12 cellular contexts compared by ENCODE assay signal in genomic region chr11:69683764-69684333, GRCh38. TPM values are rescaled to one million over a fixed set of nuclear protein-coding genes. Genes with fewer than 3 reads are reported as not detected.
DNase-seq lines count a peak whose midpoint lies in the region; ATAC-seq, FAIRE-seq and TF ChIP-seq lines count a peak whose summit lies in the region.
"Had no signal": no experiment of that assay in that cellular context is flagged by ENCODE, and none has a peak within 500 bp of the region (broad histone marks: within the 10 kb centered on the region; RNA-seq: fewer than 3 reads in every experiment).

No MANE protein-coding gene starts in this region.

- TF ChIP-seq CTCF in astrocyte (IDR thresholded peaks at IDR 0.05; ENCODE audit: insufficient read depth, low read depth, low read length) = peak; percentile 14
- peak; percentile 96 for TF ChIP-seq CTCF in HepG2 (CRISPR knock-in tag; IDR thresholded peaks at IDR 0.05)

- H3K9ac ChIP-seq in astrocyte (ENCODE audit: low read length) = no peak overlapping the region
- H3K9ac ChIP-seq in HepG2 (ENCODE audit: insufficient read depth, low read depth, low read length) = no peak overlapping the region

- in situ Hi-C loops in HepG2 (cut with HindIII; ENCODE audit: extremely low pct_ligation_motif_present, low pct_unique_long_range_greater_than_20kb) = no loop called here

- H3K36me3 Mint-ChIP-seq in astrocyte (ENCODE audit: low read depth, unreplicated experiment) = no peaks in the 10 kb centered on the region

- H3K9me3 Mint-ChIP-seq in astrocyte (ENCODE audit: unreplicated experiment) = peaks cover 1% of the 10 kb centered on the region

- intact Hi-C loops in HepG2 (cut with micrococcal nuclease; ENCODE audit: unreplicated experiment) = no loop called here

- H2AFZ ChIP-seq in astrocyte (ENCODE audit: low read depth, low read length) = no peak overlapping the region
- H2AFZ ChIP-seq in HepG2 (ENCODE audit: low read length) = no peak overlapping the region

- TF ChIP-seq POLR2A in HepG2 (IDR thresholded peaks at IDR 0.05; ENCODE audit: insufficient read depth in 1 of 2, low read depth in 2 of 2, low read length in 2 of 2) = no peak

- WGBS in HepG2 (ENCODE audit: low lambda C conversion rate) = 38% methylated on average over 5 of the region's 9 CpGs

- H3K27ac Mint-ChIP-seq in astrocyte (ENCODE audit: unreplicated experiment) = no peak overlapping the region

- H3K27me3 ChIP-seq in astrocyte (ENCODE audit: insufficient read depth, low read length) (no peaks in the 10 kb centered on the region), HepG2 (ENCODE audit: control insufficient read depth in 1 of 2, insufficient read depth in 2 of 2, low read length in 2 of 2) (peaks cover 0 to 5% of the 10 kb centered on the region in 2 experiments; a peak in 2 of 5 replicates)

- H3K27ac ChIP-seq in astrocyte (ENCODE audit: low read depth, low read length) (no peak overlapping the region), HepG2 (ENCODE audit: extremely low read length, insufficient read depth, low read length) (no peak overlapping the region)

- no peak overlapping the region for H3K4me3 Mint-ChIP-seq in astrocyte (ENCODE audit: unreplicated experiment)

- POLR2A ChIA-PET in HepG2 (lab: Yijun Ruan, JAX) = interaction anchor here (1.0 to 1.5 kb wide), 5 partner anchors 9 to 519 kb away, joined by 3 to 12 read pairs (median 3); partner anchors contain the start of genes FADD and LTO1

- H3K27me3 Mint-ChIP-seq in astrocyte (ENCODE audit: low read depth, unreplicated experiment) = peaks cover 2% of the 10 kb centered on the region

- H3K4me1 ChIP-seq in astrocyte (ENCODE audit: insufficient read depth, low read length) (no peaks in the 10 kb centered on the region), HepG2 (ENCODE audit: insufficient read depth, low read length) (peaks cover 50% of the 10 kb centered on the region)

- peak; percentile 76 for ATAC-seq in HepG2
- ATAC-seq in GM19452 (IDR thresholded peaks at IDR 0.05; ENCODE audit: unreplicated experiment) = no peak
- ATAC-seq in HG03378 (IDR thresholded peaks at IDR 0.05; ENCODE audit: unreplicated experiment) = no peak
- ATAC-seq in GM21360 (IDR thresholded peaks at IDR 0.05; ENCODE audit: unreplicated experiment) = no peak
- ATAC-seq: right cardiac atrium had no signal

- no peak for TF ChIP-seq EP300 in HepG2 (IDR thresholded peaks at IDR 0.05; ENCODE audit: low read depth in 2 of 2, low read length in 2 of 2)
- no peak for TF ChIP-seq EP300 in HepG2 (CRISPR knock-in tag; IDR thresholded peaks at IDR 0.05; ENCODE audit: borderline replicate concordance)

- no peaks in the 10 kb centered on the region for H4K20me1 ChIP-seq in astrocyte (ENCODE audit: insufficient read depth, low read length)
- H4K20me1 ChIP-seq in HepG2 (ENCODE audit: insufficient read depth, low read length) = no peaks in the 10 kb centered on the region

- H3K4me2 ChIP-seq in astrocyte (ENCODE audit: low read length) (no peak overlapping the region), HepG2 (ENCODE audit: low read depth, low read length) (no peak overlapping the region)

- TF ChIP-seq RAD21 in HepG2 (CRISPR knock-in tag; IDR thresholded peaks at IDR 0.05) = peak; percentile 87

- H3K36me3 ChIP-seq in astrocyte (ENCODE audit: insufficient read depth, low read length) (no peaks in the 10 kb centered on the region), HepG2 (replicated peaks in 1 of 2; ENCODE audit: control insufficient read depth in 1 of 2, insufficient read depth in 2 of 2, low read length in 2 of 2) (no peaks in the 10 kb centered on the region)

- H3K4me3 ChIP-seq in astrocyte (ENCODE audit: insufficient read depth, low read depth, low read length) (no peak overlapping the region), HepG2 (replicated peaks in 1 of 3; ENCODE audit: insufficient read depth in 1 of 3, low read depth in 2 of 3, low read length in 3 of 3) (no peak overlapping the region)

- CTCF ChIA-PET in HepG2 (lab: Yijun Ruan, JAX; ENCODE audit: low intra/inter-chr PET ratio, low total read pairs) = interaction anchor here (1.2 to 3.4 kb wide), 6 partner anchors 14 to 581 kb away, joined by 3 to 20 read pairs (median 10); partner anchors contain the start of gene CCND1

- no peak for FAIRE-seq in astrocyte (lab: Jason Lieb, UNC)
- FAIRE-seq in HepG2 (lab: Jason Lieb, UNC) = peak; percentile 56

- H3K9me3 ChIP-seq in astrocyte (ENCODE audit: insufficient read depth, low read depth, low read length) = no peaks in the 10 kb centered on the region
- no peaks in the 10 kb centered on the region for H3K9me3 ChIP-seq in HepG2 (ENCODE audit: low read length)

- H3K79me2 ChIP-seq in astrocyte (ENCODE audit: insufficient read depth, low read length) = no peaks in the 10 kb centered on the region
- H3K79me2 ChIP-seq in HepG2 (ENCODE audit: insufficient read depth, low read length) = no peaks in the 10 kb centered on the region

- peaks cover 3% of the 10 kb centered on the region for H3K4me1 Mint-ChIP-seq in astrocyte (ENCODE audit: low read depth, unreplicated experiment)

- DNase-seq in COLO668 (lab: John Stamatoyannopoulos, UW; ENCODE audit: unreplicated experiment) (peak; percentile 15), HK-2 (ENCODE audit: unreplicated experiment) (peak; percentile 8), astrocyte (ENCODE audit: low read depth) (no peak), HepG2 (ENCODE audit: low spot score) (peak; percentile 80)
- DNase-seq in activated naive CD4-positive, alpha-beta T cell (lab: John Stamatoyannopoulos, UW) = no peak
- DNase-seq: activated CD8-positive, alpha-beta memory T cell treated with anti-CD3 and anti-CD28 coated beads, Interleukin-2, amount 50 U/mL, for 4 hours had no signal

- no TSS peak for BruUV-seq in HepG2 (replicated peaks; lab: Mats Ljungman, UMichigan)

RNA-seq across cellular contexts. Expression of gene LTO1, which starts 8.7 kb away (rescaled TPM):
- total RNA-seq in astrocyte (17.6 and 20.0 TPM in 2 replicates), HepG2 (2016; rRNA removed; fragmentation: Illumina TruSeq; extraction: Trizol) (11.3 and 15.0 TPM in 2 replicates)
- 9.2 and 10.5 TPM in 2 replicates for total RNA-seq in HepG2 (2016; cell fraction: cytosol; rRNA removed; fragmentation: Illumina TruSeq; extraction: Trizol; ENCODE audit: low read depth)
- total RNA-seq in HepG2 (2016; cell fraction: insoluble cytoplasmic fraction; rRNA removed; fragmentation: Illumina TruSeq; extraction: Trizol) = 9.0 and 17.0 TPM in 2 replicates
- 11.5 and 13.4 TPM in 2 replicates for total RNA-seq in HepG2 (2016; cell fraction: membrane; rRNA removed; fragmentation: Illumina TruSeq; extraction: Trizol)
- total RNA-seq in HepG2 (2016; cell fraction: nucleus; rRNA removed; fragmentation: Illumina TruSeq; extraction: Trizol) = 17.6 and 20.5 TPM in 2 replicates
- 11.8 and 13.8 TPM in 2 replicates for polyA plus RNA-seq in HepG2 (2011; rRNA removed)
- polyA plus RNA-seq in HepG2 (2011; cell fraction: cytosol; rRNA removed) = 9.3 TPM in 2 replicates
- polyA plus RNA-seq in HepG2 (2011; cell fraction: nucleus; rRNA removed) = 32.0 and 35.0 TPM in 2 replicates
- 10.6 and 11.8 TPM in 2 replicates for polyA plus RNA-seq in HepG2 (2012)
- 5.3 and 6.8 TPM in 2 replicates for polyA plus RNA-seq in HepG2 (2016; cell fraction: cytosol; fragmentation: Illumina TruSeq; extraction: Trizol; ENCODE audit: low read depth)
- polyA plus RNA-seq in HepG2 (2016; cell fraction: insoluble cytoplasmic fraction; fragmentation: Illumina TruSeq; extraction: Trizol; ENCODE audit: low read depth) = 13.9 and 14.6 TPM in 2 replicates
- polyA plus RNA-seq in HepG2 (2016; cell fraction: membrane; fragmentation: Illumina TruSeq; extraction: Trizol; ENCODE audit: low read depth) = 9.0 and 9.4 TPM in 2 replicates
- 40.5 and 43.2 TPM in 2 replicates for polyA plus RNA-seq in HepG2 (2016; cell fraction: nucleus; fragmentation: Illumina TruSeq; extraction: Trizol; ENCODE audit: insufficient read depth, low read depth)
- polyA minus RNA-seq in HepG2 (2011; rRNA and poly(A)+ RNA removed; ENCODE audit: low replicate concordance) = 17.9 and 33.2 TPM in 2 replicates
- 4.6 TPM in 2 replicates for polyA minus RNA-seq in HepG2 (2011; cell fraction: cytosol; rRNA and poly(A)+ RNA removed)
- 22.3 and 29.4 TPM in 2 replicates for polyA minus RNA-seq in HepG2 (2011; cell fraction: nucleus; rRNA and poly(A)+ RNA removed)

RNA-seq across cellular contexts. Expression of gene FGF19, which starts 20.0 kb away (rescaled TPM):
- not detected in 2 replicates for total RNA-seq in astrocyte
- not detected in 2 replicates for total RNA-seq in HepG2 (2016; rRNA removed; fragmentation: Illumina TruSeq; extraction: Trizol)
- total RNA-seq in HepG2 (2016; cell fraction: cytosol; rRNA removed; fragmentation: Illumina TruSeq; extraction: Trizol; ENCODE audit: low read depth) = not detected in 2 replicates
- 0.04 TPM in 1 of 2 replicates, not detected in the other for total RNA-seq in HepG2 (2016; cell fraction: insoluble cytoplasmic fraction; rRNA removed; fragmentation: Illumina TruSeq; extraction: Trizol)
- not detected in 2 replicates for total RNA-seq in HepG2 (2016; cell fraction: membrane; rRNA removed; fragmentation: Illumina TruSeq; extraction: Trizol)
- not detected in 2 replicates for total RNA-seq in HepG2 (2016; cell fraction: nucleus; rRNA removed; fragmentation: Illumina TruSeq; extraction: Trizol)
- 0.07 and 0.16 TPM in 2 replicates for polyA plus RNA-seq in HepG2 (2011; rRNA removed)
- 0.03 and 0.06 TPM in 2 replicates for polyA plus RNA-seq in HepG2 (2011; cell fraction: cytosol; rRNA removed)
- polyA plus RNA-seq in HepG2 (2011; cell fraction: nucleus; rRNA removed) = 0.62 and 0.74 TPM in 2 replicates
- 0.08 and 0.11 TPM in 2 replicates for polyA plus RNA-seq in HepG2 (2012)
- polyA plus RNA-seq in HepG2 (2016; cell fraction: cytosol; fragmentation: Illumina TruSeq; extraction: Trizol; ENCODE audit: low read depth) = not detected in 2 replicates
- polyA plus RNA-seq in HepG2 (2016; cell fraction: insoluble cytoplasmic fraction; fragmentation: Illumina TruSeq; extraction: Trizol; ENCODE audit: low read depth) = not detected in 2 replicates
- polyA plus RNA-seq in HepG2 (2016; cell fraction: membrane; fragmentation: Illumina TruSeq; extraction: Trizol; ENCODE audit: low read depth) = not detected in 2 replicates
- polyA plus RNA-seq in HepG2 (2016; cell fraction: nucleus; fragmentation: Illumina TruSeq; extraction: Trizol; ENCODE audit: insufficient read depth, low read depth) = 0.36 and 0.37 TPM in 2 replicates
- 0.21 TPM in 1 of 2 replicates, not detected in the other for polyA minus RNA-seq in HepG2 (2011; rRNA and poly(A)+ RNA removed; ENCODE audit: low replicate concordance)
- not detected in 2 replicates for polyA minus RNA-seq in HepG2 (2011; cell fraction: cytosol; rRNA and poly(A)+ RNA removed)
- not detected in 2 replicates for polyA minus RNA-seq in HepG2 (2011; cell fraction: nucleus; rRNA and poly(A)+ RNA removed)
- total RNA-seq: fibroblast of lung, right cardiac atrium, subcutaneous adipose tissue had no signal
- polyA plus RNA-seq: fibroblast of lung, right cardiac atrium had no signal

RNA-seq across cellular contexts. Expression of gene CCND1, which starts 42.9 kb away (rescaled TPM):
- total RNA-seq in astrocyte = 248 and 482 TPM in 2 replicates
- total RNA-seq in HepG2 (2016; rRNA removed; fragmentation: Illumina TruSeq; extraction: Trizol) = 107 and 117 TPM in 2 replicates
- 18.0 and 19.0 TPM in 2 replicates for total RNA-seq in HepG2 (2016; cell fraction: cytosol; rRNA removed; fragmentation: Illumina TruSeq; extraction: Trizol; ENCODE audit: low read depth)
- total RNA-seq in HepG2 (2016; cell fraction: insoluble cytoplasmic fraction; rRNA removed; fragmentation: Illumina TruSeq; extraction: Trizol) = 91.6 and 108 TPM in 2 replicates
- total RNA-seq in HepG2 (2016; cell fraction: membrane; rRNA removed; fragmentation: Illumina TruSeq; extraction: Trizol) = 58.9 and 60.9 TPM in 2 replicates
- 68.6 and 72.9 TPM in 2 replicates for total RNA-seq in HepG2 (2016; cell fraction: nucleus; rRNA removed; fragmentation: Illumina TruSeq; extraction: Trizol)
- polyA plus RNA-seq in HepG2 (2011; rRNA removed) = 126 and 136 TPM in 2 replicates
- polyA plus RNA-seq in HepG2 (2011; cell fraction: cytosol; rRNA removed) = 73.2 and 112 TPM in 2 replicates
- polyA plus RNA-seq in HepG2 (2011; cell fraction: nucleus; rRNA removed) = 161 and 292 TPM in 2 replicates
- 60.9 and 65.2 TPM in 2 replicates for polyA plus RNA-seq in HepG2 (2012)
- polyA plus RNA-seq in HepG2 (2016; cell fraction: cytosol; fragmentation: Illumina TruSeq; extraction: Trizol; ENCODE audit: low read depth) = 10.4 and 11.6 TPM in 2 replicates
- polyA plus RNA-seq in HepG2 (2016; cell fraction: insoluble cytoplasmic fraction; fragmentation: Illumina TruSeq; extraction: Trizol; ENCODE audit: low read depth) = 75.4 and 106 TPM in 2 replicates
- polyA plus RNA-seq in HepG2 (2016; cell fraction: membrane; fragmentation: Illumina TruSeq; extraction: Trizol; ENCODE audit: low read depth) = 24.6 and 25.9 TPM in 2 replicates
- polyA plus RNA-seq in HepG2 (2016; cell fraction: nucleus; fragmentation: Illumina TruSeq; extraction: Trizol; ENCODE audit: insufficient read depth, low read depth) = 90.1 and 100 TPM in 2 replicates
- 30.5 and 379 TPM in 2 replicates for polyA minus RNA-seq in HepG2 (2011; rRNA and poly(A)+ RNA removed; ENCODE audit: low replicate concordance)
- 191 and 225 TPM in 2 replicates for polyA minus RNA-seq in HepG2 (2011; cell fraction: cytosol; rRNA and poly(A)+ RNA removed)
- polyA minus RNA-seq in HepG2 (2011; cell fraction: nucleus; rRNA and poly(A)+ RNA removed) = 120 and 156 TPM in 2 replicates

Comparison
In these comparisons a context has a peak if more than half of its experiments do, and no peak if none do; other contexts are left out.
1. DNase-seq: peak in COLO668 (single experiment), HK-2 (single experiment) and HepG2 (single experiment); none in astrocyte (single experiment) and activated naive CD4-positive, alpha-beta T cell (0 of 4).